In the genomic region with DNA sequence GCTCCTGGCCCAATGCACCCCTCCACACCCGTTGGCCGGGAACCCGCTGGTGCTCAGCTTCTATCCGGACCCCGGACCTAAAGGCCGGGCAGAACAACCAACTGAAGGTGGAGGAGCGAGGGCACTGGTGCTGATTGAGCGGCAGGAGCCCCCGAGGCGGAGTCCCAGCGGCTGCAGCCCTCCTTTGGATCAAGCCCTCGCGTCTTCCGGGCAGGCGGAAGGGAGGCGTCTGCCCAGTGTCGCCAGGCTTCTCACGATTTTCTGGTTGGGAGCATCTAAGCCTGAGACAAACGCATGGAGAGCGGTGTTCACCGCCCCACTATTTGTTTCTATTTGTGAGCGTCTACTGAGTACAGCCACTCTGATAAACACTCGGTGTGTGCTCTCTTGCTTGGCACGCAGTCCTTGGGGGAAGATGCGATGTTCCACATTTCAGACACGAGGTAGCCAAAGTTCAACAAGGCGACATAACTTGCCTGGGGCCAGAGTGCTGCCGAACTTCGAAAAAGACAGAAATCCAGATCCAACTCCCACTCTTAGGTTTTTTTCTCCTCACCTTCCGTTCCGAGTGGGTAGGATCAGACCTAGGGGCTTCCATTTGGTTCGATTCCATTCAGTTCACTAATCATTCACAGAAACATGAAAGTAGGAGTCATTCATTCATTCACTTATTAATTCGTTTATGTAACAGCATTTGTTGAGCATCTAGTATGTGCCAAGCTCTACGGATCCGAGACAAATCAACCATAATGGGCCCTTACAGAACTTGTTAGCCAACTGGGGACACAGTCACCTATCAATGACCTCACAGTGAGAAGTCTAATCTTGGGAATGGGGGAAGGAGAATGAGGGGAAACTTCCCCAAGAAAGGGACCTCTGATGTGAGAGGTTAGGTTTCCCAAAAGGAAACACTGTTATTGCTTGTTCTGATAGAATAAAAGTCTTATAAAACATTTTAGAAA, we compare ENCODE assay signal across 15 cellular contexts. TPM values are rescaled to one million over a fixed set of nuclear protein-coding genes. Genes with fewer than 3 reads are reported as not detected.
DNase-seq lines count a peak whose midpoint lies in the region; ATAC-seq, FAIRE-seq and TF ChIP-seq lines count a peak whose summit lies in the region.
"Had no signal": no experiment of that assay in that cellular context is flagged by ENCODE, and none has a peak within 500 bp of the region (broad histone marks: within the 10 kb centered on the region; RNA-seq: fewer than 3 reads in every experiment).

No MANE protein-coding gene starts in this region.

- no peak for TF ChIP-seq EP300 in K562 (IDR thresholded peaks at IDR 0.05; ENCODE audit: low read length)

- peaks cover 20% of the 10 kb centered on the region for H3K4me1 Mint-ChIP-seq in nephron progenitor cell

- H3K9me3 ChIP-seq in K562 (replicated peaks; ENCODE audit: control insufficient read depth, insufficient read depth, low read depth, low read length) = no peaks in the 10 kb centered on the region

- WGBS in K562 (ENCODE audit: insufficient coverage, low coverage, missing lambda C conversion rate) = 10% methylated on average over 35 of the region's 35 CpGs

- H3K4me3 Mint-ChIP-seq in nephron progenitor cell = no peak overlapping the region

- no peak for TF ChIP-seq POLR2A in K562 (conservative IDR thresholded peaks at IDR 0.05)

- peaks cover 100% of the 10 kb centered on the region for H3K27me3 Mint-ChIP-seq in nephron progenitor cell (ENCODE audit: low read depth, poor library complexity)

- no peaks in the 10 kb centered on the region for H3K36me3 ChIP-seq in K562 (ENCODE audit: control insufficient read depth, insufficient read depth, low read length)

- CTCF ChIA-PET in K562 (lab: Yijun Ruan, JAX; ENCODE audit: low intra/inter-chr PET ratio) = no interaction called here

- peaks cover 63 to 76% of the 10 kb centered on the region in 2 experiments for H3K27me3 ChIP-seq in K562 (ENCODE audit: control insufficient read depth in 2 of 2, insufficient read depth in 2 of 2, low read length in 2 of 2)

- no TSS peak for BruUV-seq in K562 (replicated peaks; lab: Mats Ljungman, UMichigan)

- H3K9me1 ChIP-seq in K562 (ENCODE audit: control insufficient read depth, insufficient read depth, low read length) = no peaks in the 10 kb centered on the region

- in situ Hi-C loops in K562 (cut with MboI) = no loop called here

- H3K4me3 ChIP-seq in K562 = no peak overlapping the region

- no peak for FAIRE-seq in K562 (lab: Jason Lieb, UNC)

- no peaks in the 10 kb centered on the region; the same call in 1 of the 2 replicates for H4K20me1 ChIP-seq in K562 (replicated peaks; ENCODE audit: control insufficient read depth, insufficient read depth, low read length)

- DNase-seq in AG20443 (ENCODE audit: low spot score) (peak; percentile 21), DMS53 (lab: John Stamatoyannopoulos, UW) (peak; percentile 73), K562 (ENCODE audit: extremely low read depth in 1 of 4, low spot score in 3 of 4) (no peak), nephron progenitor cell (peak; percentile 42), globus pallidus (ENCODE audit: low spot score) (no peak)
- no peak for DNase-seq in stimulated activated CD4-positive, alpha-beta T cell treated with anti-CD3 and anti-CD28 coated beads, Interleukin-2, amount 100 ng/mL, for 48 hours
- DNase-seq: activated CD4-positive, alpha-beta T cell treated with anti-CD3 and anti-CD28 coated beads for 4 hours; CD4-positive, CD25-positive, alpha-beta regulatory T cell; immature natural killer cell; NCI-H2171 treated with DMSO at 0.1 percent for 48 hours had no signal

- TF ChIP-seq RAD21 in K562 (CRISPR knock-in tag; conservative IDR thresholded peaks at IDR 0.05 in 1 of 2, IDR thresholded peaks at IDR 0.05 in 1 of 2) = no peak

- ATAC-seq in K562 = peak; percentile 23; the same call in 2 of the 3 replicates
- ATAC-seq in GM18498 (IDR thresholded peaks at IDR 0.05; ENCODE audit: unreplicated experiment) = no peak
- ATAC-seq in GM19455 (IDR thresholded peaks at IDR 0.05; ENCODE audit: unreplicated experiment) = no peak
- ATAC-seq: activated naive CD4-positive, alpha-beta T cell treated with anti-CD3 and anti-CD28 coated beads, Interleukin-2, amount 50 U/mL, for 72 hours had no signal

- intact Hi-C loops in K562 (cut with micrococcal nuclease) = no loop called here

- POLR2A ChIA-PET in K562 (lab: Yijun Ruan, JAX) = interaction anchor here (0.7 kb wide), 1 partner anchor 15 kb away, joined by 3 read pairs; no protein-coding TSS in a partner anchor

- H3K27ac ChIP-seq in K562 (ENCODE audit: extremely low read depth, low read depth, low read length) = no peak overlapping the region

- H3K9me3 Mint-ChIP-seq in nephron progenitor cell = peaks cover 10% of the 10 kb centered on the region
- H3K9me3 Mint-ChIP-seq: activated naive CD4-positive, alpha-beta T cell treated with anti-CD3 and anti-CD28 coated beads, Interleukin-2, amount 50 U/mL, for 72 hours; immature natural killer cell had no signal

- H2AFZ ChIP-seq in K562 (ENCODE audit: low read depth, low read length) = no peak overlapping the region

- no peak overlapping the region for H3K4me2 ChIP-seq in K562 (ENCODE audit: insufficient read depth, low read length)

- H3K27ac Mint-ChIP-seq in nephron progenitor cell = no peak overlapping the region
- H3K27ac Mint-ChIP-seq: CD4-positive, CD25-positive, alpha-beta regulatory T cell; immature natural killer cell had no signal

- H3K4me1 ChIP-seq in K562 (replicated peaks in 1 of 2; ENCODE audit: control insufficient read depth in 2 of 2, insufficient read depth in 2 of 2, low read length in 2 of 2) = peaks cover 0 to 25% of the 10 kb centered on the region in 2 experiments; a peak in 2 of 5 replicates

- H3K9ac ChIP-seq in K562 (ENCODE audit: insufficient read depth in 1 of 2, low read depth in 2 of 2, low read length in 2 of 2) = no peak overlapping the region

- no peaks in the 10 kb centered on the region for H3K36me3 Mint-ChIP-seq in nephron progenitor cell (ENCODE audit: low read depth)
- H3K36me3 Mint-ChIP-seq: CD4-positive, CD25-positive, alpha-beta regulatory T cell had no signal

- TF ChIP-seq CTCF in K562 (IDR thresholded peaks at IDR 0.05 in 2 of 3, conservative IDR thresholded peaks at IDR 0.05 in 1 of 3; ENCODE audit: insufficient read depth in 2 of 3, low read depth in 1 of 3, low read length in 3 of 3) (no peak), nephron progenitor cell (IDR thresholded peaks at IDR 0.05) (no peak)

- no peaks in the 10 kb centered on the region for H3K79me2 ChIP-seq in K562 (ENCODE audit: control insufficient read depth, insufficient read depth, low read length)

TF ChIP-seq in K562, 482 proteins besides CTCF, POLR2A, EP300 and RAD21:
- TF ChIP-seq ZNF24 (IDR thresholded peaks at IDR 0.05) = peak; percentile 52; the same call in 1 of the 2 replicates
- no peak for TF ChIP-seq USF1 (CRISPR knock-in tag; IDR thresholded peaks at IDR 0.05)
- no peak for TF ChIP-seq RBFOX2 (IDR thresholded peaks at IDR 0.05; ENCODE audit: low read depth, low read length)
- TF ChIP-seq, protein P1, sequence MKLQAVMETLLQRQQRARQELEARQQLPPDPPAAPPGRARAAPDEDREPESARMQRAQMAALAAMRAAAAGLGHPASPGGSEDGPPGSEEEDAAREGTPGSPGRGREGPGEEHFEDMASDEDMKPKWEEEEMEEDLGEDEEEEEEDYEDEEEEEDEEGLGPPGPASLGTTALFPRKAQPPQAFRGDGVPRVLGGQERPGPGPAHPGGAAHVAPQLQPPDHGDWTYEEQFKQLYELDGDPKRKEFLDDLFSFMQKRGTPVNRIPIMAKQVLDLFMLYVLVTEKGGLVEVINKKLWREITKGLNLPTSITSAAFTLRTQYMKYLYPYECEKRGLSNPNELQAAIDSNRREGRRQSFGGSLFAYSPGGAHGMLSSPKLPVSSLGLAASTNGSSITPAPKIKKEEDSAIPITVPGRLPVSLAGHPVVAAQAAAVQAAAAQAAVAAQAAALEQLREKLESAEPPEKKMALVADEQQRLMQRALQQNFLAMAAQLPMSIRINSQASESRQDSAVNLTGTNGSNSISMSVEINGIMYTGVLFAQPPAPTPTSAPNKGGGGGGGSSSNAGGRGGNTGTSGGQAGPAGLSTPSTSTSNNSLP (IDR thresholded peaks at IDR 0.05; ENCODE audit: borderline replicate concordance, low read depth, low read length) = no peak
- TF ChIP-seq ZBTB1 (CRISPR knock-in tag; IDR thresholded peaks at IDR 0.05; ENCODE audit: borderline replicate concordance, low read depth) = no peak
- TF ChIP-seq ZFX (CRISPR knock-in tag; IDR thresholded peaks at IDR 0.05) = no peak
- no peak for TF ChIP-seq ARNT (IDR thresholded peaks at IDR 0.05)

RNA-seq across cellular contexts. Expression of gene DMRTA2, which starts 4.9 kb away (rescaled TPM):
- not detected in 2 replicates for total RNA-seq in K562 (2011; cell fraction: chromatin; rRNA removed; ENCODE audit: low replicate concordance)
- total RNA-seq in K562 (2011; cell fraction: nucleolus; rRNA removed) = not detected in 2 replicates
- not detected in 2 replicates for total RNA-seq in K562 (2011; cell fraction: nucleoplasm; rRNA removed)
- total RNA-seq in K562 (2014; rRNA removed) = not detected in 2 replicates
- not detected in 2 replicates for total RNA-seq in K562 (2014; rRNA removed; fragmentation: Illumina TruSeq; extraction: Trizol)
- not detected in 2 replicates for total RNA-seq in K562 (2015; rRNA removed; fragmentation: Illumina TruSeq; extraction: Trizol)
- total RNA-seq in K562 (2021) = not detected in 2 replicates
- not detected in 2 replicates for polyA plus RNA-seq in K562 (2011; rRNA removed)
- polyA plus RNA-seq in K562 (2011; cell fraction: cytosol; rRNA removed) = not detected in 2 replicates
- polyA plus RNA-seq in K562 (2011; cell fraction: nucleus; rRNA removed) = not detected in 2 replicates
- not detected in 2 replicates for polyA plus RNA-seq in K562 (2012)
- not detected in 2 replicates for polyA plus RNA-seq in K562 (2014; fragmentation: Illumina TruSeq; extraction: Trizol)
- not detected for polyA plus RNA-seq in K562 (2014; fragmentation: Nextera tagmentation; extraction: Ambion mirVana)
- polyA plus RNA-seq in K562 (2014; rRNA removed) = not detected in 2 replicates
- polyA minus RNA-seq in K562 (2011; rRNA and poly(A)+ RNA removed) = not detected in 2 replicates
- not detected in 2 replicates for polyA minus RNA-seq in K562 (2011; cell fraction: cytosol; rRNA and poly(A)+ RNA removed)
- polyA minus RNA-seq in K562 (2011; cell fraction: nucleus; rRNA and poly(A)+ RNA removed) = not detected in 2 replicates
- total RNA-seq: activated naive CD4-positive, alpha-beta T cell treated with anti-CD3 and anti-CD28 coated beads, Interleukin-2, amount 50 U/mL, for 72 hours; CD4-positive, CD25-positive, alpha-beta regulatory T cell; chondrocyte; fibroblast of lung had no signal
- polyA plus RNA-seq: CD4-positive, CD25-positive, alpha-beta regulatory T cell; immature natural killer cell had no signal

Comparison
In these comparisons a context has a peak if more than half of its experiments do, and no peak if none do; other contexts are left out.
1. DNase-seq: peak in AG20443 (single experiment), DMS53 (single experiment) and nephron progenitor cell (single experiment); none in K562 (0 of 4), globus pallidus (single experiment) and stimulated activated CD4-positive, alpha-beta T cell treated with anti-CD3 and anti-CD28 coated beads, Interleukin-2, amount 100 ng/mL, for 48 hours (0 of 2).